In genomic region chr16:10895053-10895946, GRCh38 we compare ENCODE assay signal across 11 cellular contexts. TPM values are rescaled to one million over a fixed set of nuclear protein-coding genes. Genes with fewer than 3 reads are reported as not detected.
DNase-seq lines count a peak whose midpoint lies in the region; ATAC-seq, FAIRE-seq and TF ChIP-seq lines count a peak whose summit lies in the region.
"Had no signal": no experiment of that assay in that cellular context is flagged by ENCODE, and none has a peak within 500 bp of the region (broad histone marks: within the 10 kb centered on the region; RNA-seq: fewer than 3 reads in every experiment).

No MANE protein-coding gene starts in this region.

- H3K9me3 ChIP-seq in Peyer's patch, result no peaks in the 10 kb centered on the region
- no peaks in the 10 kb centered on the region for H3K9me3 ChIP-seq in endothelial cell of umbilical vein (replicated peaks; ENCODE audit: control insufficient read depth, insufficient read depth, low read length)
- H3K9me3 ChIP-seq: lower lobe of right lung had no signal

- intact Hi-C loops in endothelial cell of umbilical vein (cut with micrococcal nuclease) (no loop called here), natural killer cell (cut with micrococcal nuclease) (no loop called here)

- no peaks in the 10 kb centered on the region for H3K27me3 Mint-ChIP-seq in natural killer cell (ENCODE audit: low read depth in 2 of 2)
- no peaks in the 10 kb centered on the region for H3K27me3 Mint-ChIP-seq in T-helper 2 cell treated with Interferon-gamma antibody and Interleukin-4, amounts not matched to agents 5 μg/mL and 100 μg/mL, for 36 hours (ENCODE audit: low read depth)

- POLR2A ChIA-PET in endothelial cell of umbilical vein (lab: Charles Lee), result no interaction called here

- peaks cover 0 to 15% (median 0%) of the 10 kb centered on the region in 3 donors for H3K36me3 ChIP-seq in Peyer's patch
- no peaks in the 10 kb centered on the region for H3K36me3 ChIP-seq in endothelial cell of umbilical vein (ENCODE audit: control insufficient read depth in 2 of 2, extremely low read depth in 1 of 2, insufficient read depth in 2 of 2, low read length in 2 of 2)

- dilution Hi-C loops in endothelial cell of umbilical vein (cut with MboI; ENCODE audit: extremely low pct_ligation_motif_present, low sequenced_read_pairs), result no loop called here

- H3K27me3 ChIP-seq in Peyer's patch (no peaks in the 10 kb centered on the region), endothelial cell of umbilical vein (ENCODE audit: control insufficient read depth in 2 of 2, insufficient read depth in 2 of 2, low read length in 2 of 2) (no peaks in the 10 kb centered on the region)

- CTCF ChIA-PET in endothelial cell of umbilical vein (lab: Charles Lee), result interaction anchor here (1.3 kb wide), 1 partner anchor 23 kb away, joined by 6 read pairs; no protein-coding TSS in a partner anchor

- H3K4me1 ChIP-seq in Peyer's patch (peaks cover 0 to 9% (median 4%) of the 10 kb centered on the region in 4 donors), endothelial cell of umbilical vein (ENCODE audit: control insufficient read depth, extremely low read depth, insufficient read depth, low read length) (no peaks in the 10 kb centered on the region)

- ATAC-seq in natural killer cell, result no peak
- ATAC-seq: stimulated activated effector memory CD8-positive, alpha-beta T cell treated with anti-CD3 and anti-CD28 coated beads, Interleukin-12 subunit alpha, Interleukin-12 subunit beta, amount 100 ng/mL, for 72 hours had no signal

- no TSS peak for BruUV-seq in endothelial cell of umbilical vein (replicated peaks; lab: Mats Ljungman, UMichigan)

- peak overlapping the region in 1 of 4 donors; percentile 31 for H3K27ac ChIP-seq in Peyer's patch
- no peak overlapping the region for H3K27ac ChIP-seq in endothelial cell of umbilical vein (ENCODE audit: insufficient read depth, low read depth, low read length)
- H3K27ac ChIP-seq: lower lobe of right lung had no signal

- H3K27ac Mint-ChIP-seq in natural killer cell, result no peak overlapping the region
- H3K27ac Mint-ChIP-seq in T-helper 2 cell treated with Interferon-gamma antibody and Interleukin-4, amounts not matched to agents 5 μg/mL and 100 μg/mL, for 36 hours, result no peak overlapping the region
- H3K27ac Mint-ChIP-seq: stimulated activated effector memory CD8-positive, alpha-beta T cell treated with anti-CD3 and anti-CD28 coated beads, Interleukin-12 subunit alpha, Interleukin-12 subunit beta, amount 100 ng/mL, for 72 hours had no signal

- no peak overlapping the region for H3K4me2 ChIP-seq in endothelial cell of umbilical vein (ENCODE audit: insufficient read depth, low read length)

- no peak overlapping the region for H3K4me3 ChIP-seq in Peyer's patch
- no peak overlapping the region for H3K4me3 ChIP-seq in endothelial cell of umbilical vein (replicated peaks in 1 of 3; ENCODE audit: insufficient read depth in 1 of 3, low read depth in 1 of 3, low read length in 3 of 3)
- H3K4me3 ChIP-seq: lower lobe of right lung had no signal

- H4K20me1 ChIP-seq in endothelial cell of umbilical vein (replicated peaks; ENCODE audit: control insufficient read depth, extremely low read depth, insufficient read depth, low read length), result no peaks in the 10 kb centered on the region

- H3K9me1 ChIP-seq in endothelial cell of umbilical vein (replicated peaks; ENCODE audit: control insufficient read depth, extremely low read depth, insufficient read depth, low read length), result no peaks in the 10 kb centered on the region

- TF ChIP-seq POLR2A in Peyer's patch (IDR thresholded peaks at IDR 0.05) (no peak), endothelial cell of umbilical vein (IDR thresholded peaks at IDR 0.05; ENCODE audit: low read depth, low read length) (no peak)

- no peak overlapping the region for H3K9ac ChIP-seq in endothelial cell of umbilical vein (replicated peaks; ENCODE audit: extremely low read depth, insufficient read depth, low read length)

- H3K79me2 ChIP-seq in endothelial cell of umbilical vein (ENCODE audit: control insufficient read depth, insufficient read depth, low read length), result no peaks in the 10 kb centered on the region

- no peaks in the 10 kb centered on the region for H3K9me3 Mint-ChIP-seq in natural killer cell
- H3K9me3 Mint-ChIP-seq in T-helper 2 cell treated with Interferon-gamma antibody and Interleukin-4, amounts not matched to agents 5 μg/mL and 100 μg/mL, for 36 hours, result no peaks in the 10 kb centered on the region

- DNase-seq in DMS53 (lab: John Stamatoyannopoulos, UW), result peak; percentile 11
- no peak for DNase-seq in DMS53 treated with DMSO at 0.1 percent for 48 hours (lab: John Stamatoyannopoulos, UW; ENCODE audit: unreplicated experiment)
- peak in 2 of 3 donors; percentile 48 to 68 for DNase-seq in Peyer's patch
- DNase-seq in endothelial cell of umbilical vein (ENCODE audit: low read depth, low spot score), result peak; percentile 22
- DNase-seq in retina, result peak; percentile 53
- no peak for DNase-seq in natural killer cell
- DNase-seq in NK-92 treated with Interleukin-12 subunit alpha and Interleukin-12 subunit beta, amount 100 ng/mL, for 24 hours (lab: John Stamatoyannopoulos, UW), result no peak
- DNase-seq in T-helper 2 cell treated with Interferon-gamma antibody and Interleukin-4, amounts not matched to agents 5 μg/mL and 100 μg/mL, for 36 hours (ENCODE audit: low spot score), result no peak
- DNase-seq: lower lobe of right lung had no signal

- no peak for FAIRE-seq in endothelial cell of umbilical vein (lab: Jason Lieb, UNC)
- FAIRE-seq: A204.1 had no signal

- H3K4me1 Mint-ChIP-seq in natural killer cell, result peaks cover 6 to 12% of the 10 kb centered on the region in 2 donors
- H3K4me1 Mint-ChIP-seq in T-helper 2 cell treated with Interferon-gamma antibody and Interleukin-4, amounts not matched to agents 5 μg/mL and 100 μg/mL, for 36 hours (ENCODE audit: low read depth), result peaks cover 4% of the 10 kb centered on the region

- TF ChIP-seq CTCF in Peyer's patch (IDR thresholded peaks at IDR 0.05), result no peak
- no peak for TF ChIP-seq CTCF in endothelial cell of umbilical vein (IDR thresholded peaks at IDR 0.05; ENCODE audit: extremely low read depth in 1 of 2, insufficient read depth in 1 of 2, low read depth in 1 of 2, low read length in 2 of 2)
- no peak for TF ChIP-seq CTCF in natural killer cell (IDR thresholded peaks at IDR 0.05)

- H2AFZ ChIP-seq in endothelial cell of umbilical vein (ENCODE audit: low read depth, low read length), result no peak overlapping the region

- H3K36me3 Mint-ChIP-seq in natural killer cell, result no peaks in the 10 kb centered on the region
- H3K36me3 Mint-ChIP-seq in T-helper 2 cell treated with Interferon-gamma antibody and Interleukin-4, amounts not matched to agents 5 μg/mL and 100 μg/mL, for 36 hours (ENCODE audit: low read depth), result peaks cover 30% of the 10 kb centered on the region

- no peak overlapping the region for H3K4me3 Mint-ChIP-seq in natural killer cell
- no peak overlapping the region for H3K4me3 Mint-ChIP-seq in T-helper 2 cell treated with Interferon-gamma antibody and Interleukin-4, amounts not matched to agents 5 μg/mL and 100 μg/mL, for 36 hours
- H3K4me3 Mint-ChIP-seq: stimulated activated effector memory CD8-positive, alpha-beta T cell treated with anti-CD3 and anti-CD28 coated beads, Interleukin-12 subunit alpha, Interleukin-12 subunit beta, amount 100 ng/mL, for 72 hours had no signal

TF ChIP-seq in endothelial cell of umbilical vein, 7 proteins besides CTCF, POLR2A, EP300 and RAD21 (continues in another document):
- TF ChIP-seq EZH2 (IDR thresholded peaks at IDR 0.05; ENCODE audit: borderline replicate concordance, low read depth, low read length, severe bottlenecking), result no peak
- no peak for TF ChIP-seq GATA2 (IDR thresholded peaks at IDR 0.05; ENCODE audit: insufficient read depth, insufficient read length, low read depth, low read length)
- TF ChIP-seq FOS (IDR thresholded peaks at IDR 0.05; ENCODE audit: borderline replicate concordance, insufficient read depth, low read length), result no peak

RNA-seq across cellular contexts. Expression of gene CIITA, which starts 18.3 kb away (rescaled TPM):
- total RNA-seq in Peyer's patch, result 100 to 1,000 TPM in 1 of 4 donors, 10 to 100 TPM in 3; 27.7 to 107 (median 60.9) TPM
- 0.14 TPM in 1 of 2 replicates, not detected in the other for total RNA-seq in endothelial cell of umbilical vein
- not detected in 2 replicates for polyA plus RNA-seq in endothelial cell of umbilical vein
- polyA plus RNA-seq in endothelial cell of umbilical vein (2011; cell fraction: cytosol; rRNA removed), result 0.04 TPM in 1 of 2 replicates, not detected in the other
- polyA plus RNA-seq in endothelial cell of umbilical vein (2011; cell fraction: nucleus; rRNA removed), result 0.07 and 0.15 TPM in 2 replicates
- 0.12 and 0.35 TPM in 2 replicates for polyA plus RNA-seq in endothelial cell of umbilical vein (2012)
- polyA minus RNA-seq in endothelial cell of umbilical vein, result 0.06 TPM in 1 of 2 replicates, not detected in the other
- polyA minus RNA-seq in endothelial cell of umbilical vein (2011; cell fraction: cytosol; rRNA and poly(A)+ RNA removed), result 0.51 TPM
- polyA minus RNA-seq in endothelial cell of umbilical vein (2011; cell fraction: nucleus; rRNA and poly(A)+ RNA removed), result not detected in 2 replicates
- total RNA-seq in natural killer cell, result 10 to 100 TPM; 11.5 to 17.7 (median 14.4) TPM

RNA-seq across cellular contexts. Expression of gene DEXI, which starts 47.0 kb away (rescaled TPM):
- 10 to 100 TPM; 39.8 to 69.3 (median 60.9) TPM for total RNA-seq in Peyer's patch
- total RNA-seq in endothelial cell of umbilical vein, result 29.1 and 32.8 TPM in 2 replicates
- 69.5 and 72.9 TPM in 2 replicates for polyA plus RNA-seq in endothelial cell of umbilical vein
- polyA plus RNA-seq in endothelial cell of umbilical vein (2011; cell fraction: cytosol; rRNA removed), result 48.1 and 53.8 TPM in 2 replicates
- polyA plus RNA-seq in endothelial cell of umbilical vein (2011; cell fraction: nucleus; rRNA removed), result 22.4 and 25.6 TPM in 2 replicates
- polyA plus RNA-seq in endothelial cell of umbilical vein (2012), result 33.5 and 34.1 TPM in 2 replicates
- polyA minus RNA-seq in endothelial cell of umbilical vein, result 23.7 and 33.9 TPM in 2 replicates
- polyA minus RNA-seq in endothelial cell of umbilical vein (2011; cell fraction: cytosol; rRNA and poly(A)+ RNA removed), result 22.7 TPM
- 9.1 and 11.7 TPM in 2 replicates for polyA minus RNA-seq in endothelial cell of umbilical vein (2011; cell fraction: nucleus; rRNA and poly(A)+ RNA removed)
- total RNA-seq in natural killer cell, result 10 to 100 TPM in 2 of 3 donors, 1 to 10 TPM in 1; 8.7 to 15.2 (median 14.4) TPM

RNA-seq across cellular contexts. Expression of gene CLEC16A, which starts 49.1 kb away (rescaled TPM):
- total RNA-seq in Peyer's patch, result 100 to 1,000 TPM in 1 of 4 donors, 10 to 100 TPM in 3; 37.8 to 139 (median 64.3) TPM
- total RNA-seq in endothelial cell of umbilical vein, result 23.3 and 25.7 TPM in 2 replicates
- 11.1 and 11.4 TPM in 2 replicates for polyA plus RNA-seq in endothelial cell of umbilical vein
- polyA plus RNA-seq in endothelial cell of umbilical vein (2011; cell fraction: cytosol; rRNA removed), result 12.5 and 13.3 TPM in 2 replicates
- 23.8 and 24.1 TPM in 2 replicates for polyA plus RNA-seq in endothelial cell of umbilical vein (2011; cell fraction: nucleus; rRNA removed)
- 17.9 and 19.2 TPM in 2 replicates for polyA plus RNA-seq in endothelial cell of umbilical vein (2012)
- 37.6 and 41.0 TPM in 2 replicates for polyA minus RNA-seq in endothelial cell of umbilical vein
- polyA minus RNA-seq in endothelial cell of umbilical vein (2011; cell fraction: cytosol; rRNA and poly(A)+ RNA removed), result 17.5 TPM
- polyA minus RNA-seq in endothelial cell of umbilical vein (2011; cell fraction: nucleus; rRNA and poly(A)+ RNA removed), result 35.3 and 47.3 TPM in 2 replicates
- 10 to 100 TPM; 35.9 to 50.5 (median 37.4) TPM for total RNA-seq in natural killer cell

Comparison
In these comparisons a context has a peak if more than half of its experiments do, and no peak if none do; other contexts are left out.
1. DNase-seq: peak in DMS53 (single experiment), Peyer's patch (2 of 3), endothelial cell of umbilical vein (single experiment) and retina (single experiment); none in DMS53 treated with DMSO at 0.1 percent for 48 hours (single experiment), natural killer cell (single experiment), NK-92 treated with Interleukin-12 subunit alpha and Interleukin-12 subunit beta, amount 100 ng/mL, for 24 hours (single experiment) and T-helper 2 cell treated with Interferon-gamma antibody and Interleukin-4, amounts not matched to agents 5 μg/mL and 100 μg/mL, for 36 hours (single experiment).
2. RNA of gene CIITA, which starts 18.3 kb away (total RNA-seq): 27.7 to 107 TPM in Peyer's patch and 11.5 to 17.7 TPM in natural killer cell; 0.14 TPM in endothelial cell of umbilical vein; every median in the first group is over 10 times any median in the second.